Comparison of ENCODE assay signal across 2 cellular contexts in the genomic region with DNA sequence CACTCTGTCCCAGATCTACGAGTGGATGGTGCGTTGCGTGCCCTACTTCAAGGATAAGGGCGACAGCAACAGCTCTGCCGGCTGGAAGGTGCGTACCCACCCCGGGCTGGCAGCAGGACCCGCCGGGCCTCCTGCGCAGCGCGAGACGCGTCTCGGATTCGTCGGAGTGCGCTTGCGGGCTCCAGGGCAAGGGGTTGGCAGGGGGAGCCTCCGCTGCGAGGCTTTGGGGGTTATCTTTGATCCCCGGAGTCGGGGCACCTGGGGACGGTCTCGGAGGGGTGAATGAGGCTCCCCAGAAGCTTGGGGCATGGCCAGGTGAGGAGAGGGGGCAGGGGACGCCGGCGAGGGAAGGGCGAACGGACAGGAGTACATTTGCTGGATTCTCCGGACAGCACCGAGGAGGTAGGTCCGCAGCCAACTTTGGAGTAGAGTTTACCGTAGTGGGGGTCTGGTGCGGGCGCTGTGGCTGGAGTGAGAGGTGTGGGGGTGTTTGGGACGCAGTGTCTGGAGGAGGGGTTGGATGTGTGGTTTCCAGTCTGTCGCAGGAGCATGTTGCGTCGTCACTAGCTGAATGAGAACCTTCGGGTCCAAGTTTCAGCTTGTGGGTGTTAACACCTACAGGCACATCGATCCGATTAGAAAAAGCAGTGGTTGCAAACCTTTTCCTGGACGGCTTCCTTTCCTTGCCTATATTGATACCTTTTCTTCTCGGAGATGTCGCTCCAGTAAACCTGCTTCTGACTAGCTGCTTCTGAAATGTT.
A peak's percentile ranks its signal among the peaks of the same experiment; 100 is the strongest.
TF ChIP-seq lines count a peak whose summit lies in the region.

No MANE protein-coding gene starts in this region.

TF ChIP-seq in IMR-90, 13 proteins besides CTCF, POLR2A, EP300 and RAD21:
- TF ChIP-seq USF2 (IDR thresholded peaks at IDR 0.05; ENCODE audit: low read depth, low read length) (no peak), MAZ (IDR thresholded peaks at IDR 0.05; ENCODE audit: borderline replicate concordance, low read depth, low read length) (peak; percentile 30; the same call in 1 of the 2 replicates), FOS (IDR thresholded peaks at IDR 0.05; ENCODE audit: low read depth, low read length) (no peak), CEBPB (IDR thresholded peaks at IDR 0.05; ENCODE audit: low read depth, low read length) (no peak)

TF ChIP-seq in GM12878, 131 proteins besides CTCF, POLR2A, EP300 and RAD21:
- TF ChIP-seq RUNX3 (IDR thresholded peaks at IDR 0.05; ENCODE audit: low read length) (0 out of 2 replicates have a peak, but pooled peaks have one; percentile 18), ZBTB40 (IDR thresholded peaks at IDR 0.05; ENCODE audit: borderline replicate concordance) (no peak), HCFC1 (IDR thresholded peaks at IDR 0.05; ENCODE audit: low read length) (no peak), TCF7 (IDR thresholded peaks at IDR 0.05; ENCODE audit: borderline replicate concordance) (no peak)
- TF ChIP-seq, protein P1, sequence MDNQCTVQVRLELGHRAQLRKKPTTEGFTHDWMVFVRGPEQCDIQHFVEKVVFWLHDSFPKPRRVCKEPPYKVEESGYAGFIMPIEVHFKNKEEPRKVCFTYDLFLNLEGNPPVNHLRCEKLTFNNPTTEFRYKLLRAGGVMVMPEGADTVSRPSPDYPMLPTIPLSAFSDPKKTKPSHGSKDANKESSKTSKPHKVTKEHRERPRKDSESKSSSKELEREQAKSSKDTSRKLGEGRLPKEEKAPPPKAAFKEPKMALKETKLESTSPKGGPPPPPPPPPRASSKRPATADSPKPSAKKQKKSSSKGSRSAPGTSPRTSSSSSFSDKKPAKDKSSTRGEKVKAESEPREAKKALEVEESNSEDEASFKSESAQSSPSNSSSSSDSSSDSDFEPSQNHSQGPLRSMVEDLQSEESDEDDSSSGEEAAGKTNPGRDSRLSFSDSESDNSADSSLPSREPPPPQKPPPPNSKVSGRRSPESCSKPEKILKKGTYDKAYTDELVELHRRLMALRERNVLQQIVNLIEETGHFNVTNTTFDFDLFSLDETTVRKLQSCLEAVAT (IDR thresholded peaks at IDR 0.05): peak; percentile 77; the same call in 1 of the 2 replicates
- TF ChIP-seq, protein P2, sequence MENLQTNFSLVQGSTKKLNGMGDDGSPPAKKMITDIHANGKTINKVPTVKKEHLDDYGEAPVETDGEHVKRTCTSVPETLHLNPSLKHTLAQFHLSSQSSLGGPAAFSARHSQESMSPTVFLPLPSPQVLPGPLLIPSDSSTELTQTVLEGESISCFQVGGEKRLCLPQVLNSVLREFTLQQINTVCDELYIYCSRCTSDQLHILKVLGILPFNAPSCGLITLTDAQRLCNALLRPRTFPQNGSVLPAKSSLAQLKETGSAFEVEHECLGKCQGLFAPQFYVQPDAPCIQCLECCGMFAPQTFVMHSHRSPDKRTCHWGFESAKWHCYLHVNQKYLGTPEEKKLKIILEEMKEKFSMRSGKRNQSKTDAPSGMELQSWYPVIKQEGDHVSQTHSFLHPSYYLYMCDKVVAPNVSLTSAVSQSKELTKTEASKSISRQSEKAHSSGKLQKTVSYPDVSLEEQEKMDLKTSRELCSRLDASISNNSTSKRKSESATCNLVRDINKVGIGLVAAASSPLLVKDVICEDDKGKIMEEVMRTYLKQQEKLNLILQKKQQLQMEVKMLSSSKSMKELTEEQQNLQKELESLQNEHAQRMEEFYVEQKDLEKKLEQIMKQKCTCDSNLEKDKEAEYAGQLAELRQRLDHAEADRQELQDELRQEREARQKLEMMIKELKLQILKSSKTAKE (IDR thresholded peaks at IDR 0.05; ENCODE audit: low read depth, poor library complexity, severe bottlenecking): no peak
